ENCODE assay signal across 30 cellular contexts in genomic region chrX:1051421-1051820, GRCh38.
"Had no signal": no experiment of that assay in that cellular context is flagged by ENCODE, and none has a peak within 500 bp of the region (broad histone marks: within the 10 kb centered on the region; RNA-seq: fewer than 3 reads in every experiment).

No MANE protein-coding gene starts in this region.

- H3K4me3 Mint-ChIP-seq: dendritic cell treated with granulocyte-macrophage colony-stimulating factor and Interleukin-4, amounts not matched to agents 40 ng/mL and 50 ng/mL, for 4 days; effector memory CD8-positive, alpha-beta T cell; endodermal cell; memory B cell; naive B cell; naive thymus-derived CD8-positive, alpha-beta T cell had no signal

- H3K27me3 Mint-ChIP-seq: effector memory CD8-positive, alpha-beta T cell; memory B cell; naive B cell; naive thymus-derived CD8-positive, alpha-beta T cell had no signal

- H3K27me3 ChIP-seq: colonic mucosa, esophagus squamous epithelium, gastrocnemius medialis, heart right ventricle, left lung had no signal

- H3K27ac Mint-ChIP-seq: dendritic cell treated with granulocyte-macrophage colony-stimulating factor and Interleukin-4, amounts not matched to agents 40 ng/mL and 50 ng/mL, for 4 days; effector memory CD8-positive, alpha-beta T cell; endodermal cell; memory B cell; naive B cell; naive thymus-derived CD8-positive, alpha-beta T cell had no signal

- H3K4me1 ChIP-seq: colonic mucosa, esophagus squamous epithelium, gastrocnemius medialis, heart right ventricle, left lung had no signal

- ATAC-seq: effector memory CD8-positive, alpha-beta T cell; esophagus mucosa; gastrocnemius medialis; heart right ventricle; left cardiac atrium; left lung; left ventricle myocardium superior; naive thymus-derived CD8-positive, alpha-beta T cell had no signal

- DNase-seq: colonic mucosa; cortex of kidney; effector CD8-positive, alpha-beta T cell; effector memory CD8-positive, alpha-beta T cell; endodermal cell; erythroblast; esophagus squamous epithelium; foreskin fibroblast; foreskin melanocyte; gastrocnemius medialis; glutamatergic neuron; head of caudate nucleus; heart right ventricle; hippocampal formation; left cardiac atrium; left lung; left ventricle myocardium superior; mammary epithelial cell; mesendoderm; midbrain; naive B cell; naive thymus-derived CD8-positive, alpha-beta T cell had no signal

- H3K36me3 Mint-ChIP-seq: memory B cell, naive B cell had no signal

- H3K36me3 ChIP-seq: colonic mucosa, esophagus squamous epithelium, gastrocnemius medialis, heart right ventricle, left lung had no signal

- H3K9me3 ChIP-seq: colonic mucosa had no signal

- FAIRE-seq: endometrium, islet of Langerhans, keratinocyte had no signal

- H3K27ac ChIP-seq: colonic mucosa, epithelial cell of prostate, esophagus squamous epithelium, gastrocnemius medialis, heart right ventricle, left lung had no signal

- H3K4me1 Mint-ChIP-seq: endodermal cell; memory B cell; naive B cell; naive thymus-derived CD8-positive, alpha-beta T cell had no signal

- H3K4me3 ChIP-seq: colonic mucosa, esophagus squamous epithelium, gastrocnemius medialis, heart right ventricle, left lung, lung had no signal
